Comparison of ENCODE assay signal across 12 cellular contexts in genomic region chr5:167244583-167244982, GRCh38.
A peak's percentile ranks its signal among the peaks of the same experiment; 100 is the strongest.
DNase-seq lines count a peak whose midpoint lies in the region; ATAC-seq and TF ChIP-seq lines count a peak whose summit lies in the region.
"Had no signal": no experiment of that assay in that cellular context is flagged by ENCODE, and none has a peak within 500 bp of the region (broad histone marks: within the 10 kb centered on the region; RNA-seq: fewer than 3 reads in every experiment).

No MANE protein-coding gene starts in this region.

- H3K4me1 ChIP-seq in adipocyte (ENCODE audit: control insufficient read depth, insufficient read depth, low read length), result no peaks in the 10 kb centered on the region
- H3K4me1 ChIP-seq: upper lobe of right lung had no signal

- ATAC-seq in GM21381 (IDR thresholded peaks at IDR 0.05; ENCODE audit: unreplicated experiment), result no peak
- no peak for ATAC-seq in GM19463 (IDR thresholded peaks at IDR 0.05; ENCODE audit: unreplicated experiment)
- ATAC-seq: right cardiac atrium, upper lobe of right lung had no signal

- no peaks in the 10 kb centered on the region for H3K36me3 ChIP-seq in adipocyte (ENCODE audit: control insufficient read depth, insufficient read depth, low read length, severe bottlenecking)
- H3K36me3 ChIP-seq: BLaER1, upper lobe of right lung had no signal

- peak; percentile 1 for DNase-seq in ACHN
- DNase-seq in adipocyte (ENCODE audit: low read depth), result peak; percentile 6
- peak; percentile 46 for DNase-seq in iPS-NIHi11 (ENCODE audit: low spot score)
- DNase-seq in NCI-H1694 treated with DMSO at 0.1 percent for 48 hours (lab: John Stamatoyannopoulos, UW), result no peak
- no peak for DNase-seq in GM13977 (ENCODE audit: low spot score)
- DNase-seq: activated T-cell treated with anti-CD3 and anti-CD28 coated beads for 4 hours, right cardiac atrium, upper lobe of right lung had no signal

- H3K9me3 ChIP-seq in adipocyte (ENCODE audit: control insufficient read depth, low read length), result no peaks in the 10 kb centered on the region
- H3K9me3 ChIP-seq: BLaER1, upper lobe of right lung had no signal

- TF ChIP-seq EP300 in Ishikawa (IDR thresholded peaks at IDR 0.05; ENCODE audit: borderline replicate concordance), result no peak

- no peak for TF ChIP-seq CTCF in GM13977 (IDR thresholded peaks at IDR 0.05; ENCODE audit: extremely low read depth, insufficient read depth, missing control alignments)

- no peaks in the 10 kb centered on the region for H3K27me3 ChIP-seq in adipocyte (replicated peaks; ENCODE audit: control insufficient read depth, insufficient read depth, low read length)
- H3K27me3 ChIP-seq: BLaER1, upper lobe of right lung had no signal

- TF ChIP-seq RAD21 in Ishikawa (IDR thresholded peaks at IDR 0.05; ENCODE audit: low read depth), result 0 out of 2 replicates have a peak, but pooled peaks have one; percentile 3

- no peak overlapping the region for H3K9ac ChIP-seq in adipocyte (ENCODE audit: low read length)
- H3K9ac ChIP-seq: BLaER1 had no signal

- no peak overlapping the region for H3K4me3 ChIP-seq in adipocyte (ENCODE audit: low read length)
- H3K4me3 ChIP-seq: BLaER1, upper lobe of right lung had no signal

- in situ Hi-C loops in ACHN (cut with HindIII; ENCODE audit: low pct_ligation_motif_present, low pct_unique_long_range_greater_than_20kb, low sequenced_read_pairs), result no loop called here
- in situ Hi-C loops in GM13977 (cut with MboI; ENCODE audit: low pct_unique_long_range_greater_than_20kb, low sequenced_read_pairs, unreplicated experiment), result no loop called here

TF ChIP-seq in Ishikawa, 13 proteins besides CTCF, POLR2A, EP300 and RAD21:
- TF ChIP-seq NFIC (IDR thresholded peaks at IDR 0.05) (no peak), ZBTB7A (IDR thresholded peaks at IDR 0.05; ENCODE audit: low read depth) (no peak), TEAD4 (IDR thresholded peaks at IDR 0.05) (no peak)

Comparison
In these comparisons a context has a peak if more than half of its experiments do, and no peak if none do; other contexts are left out.
1. DNase-seq: peak in ACHN (single experiment), adipocyte (single experiment) and iPS-NIHi11 (single experiment); none in NCI-H1694 treated with DMSO at 0.1 percent for 48 hours (single experiment) and GM13977 (single experiment).